Comparison of ENCODE assay signal across 20 cellular contexts in the genomic region with DNA sequence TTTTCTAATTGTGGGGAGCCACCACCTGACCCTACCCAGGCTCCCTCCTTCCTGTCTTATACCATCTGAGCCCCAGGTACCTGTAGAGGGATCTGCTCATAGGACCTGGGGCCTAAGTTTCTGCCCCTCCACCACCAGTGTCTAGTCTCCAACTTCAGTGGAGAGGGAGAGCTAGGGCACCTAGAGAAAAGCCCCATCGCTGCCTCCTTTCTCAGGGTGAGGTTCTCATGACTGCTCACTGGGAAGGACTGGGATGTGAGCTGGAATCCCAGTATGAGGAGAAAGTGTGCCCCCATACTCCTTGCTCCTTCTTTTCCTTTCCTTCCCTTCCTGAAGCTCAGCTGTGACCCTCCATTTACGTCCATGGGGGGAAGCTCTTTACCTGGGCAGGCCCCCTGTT.
"Had no signal": no experiment of that assay in that cellular context is flagged by ENCODE, and none has a peak within 500 bp of the region (broad histone marks: within the 10 kb centered on the region; RNA-seq: fewer than 3 reads in every experiment).

No MANE protein-coding gene starts in this region.

- DNase-seq: activated CD4-positive, alpha-beta memory T cell treated with anti-CD3 and anti-CD28 coated beads for 36 hours; activated naive CD4-positive, alpha-beta T cell treated with anti-CD3 and anti-CD28 coated beads, Interleukin-2, amount 50 U/mL, for 16 hours; activated naive CD8-positive, alpha-beta T cell treated with anti-CD3 and anti-CD28 coated beads, Interleukin-2, amount 10 ng/mL, durations not matched to agents 7 days and 5 days; adrenal gland; anterior cingulate cortex; caudate nucleus; Karpas-422; MM.1S; NCI-H1417; NCI-H1694; NCI-H2029 treated with DMSO at 0.1 percent for 48 hours; NCI-H510A treated with DMSO at 0.1 percent for 48 hours; Peyer's patch; Right ventricle myocardium superior; SJCRH30; SK-N-SH had no signal

- H3K4me1 ChIP-seq: adrenal gland, Peyer's patch had no signal

- H3K9me3 Mint-ChIP-seq: activated CD4-positive, alpha-beta memory T cell treated with anti-CD3 and anti-CD28 coated beads for 36 hours; activated naive CD8-positive, alpha-beta T cell treated with anti-CD3 and anti-CD28 coated beads, Interleukin-2, amount 10 ng/mL, durations not matched to agents 7 days and 5 days; activated T-cell treated with anti-CD3 and anti-CD28 coated beads, Interleukin-2, amount 50 U/mL, for 72 hours; activated T-helper 2 cell treated with anti-CD3 and anti-CD28 coated beads, Interferon-gamma antibody, Interleukin-2, Interleukin-4, amounts not matched to agents 10 μg/mL and 5 μg/mL and 100 μg/mL, durations not matched to agents 14 hours and 24 hours and 36 hours had no signal

- ATAC-seq: K562 had no signal

- H3K9me3 ChIP-seq: adrenal gland, Peyer's patch, SJCRH30, SK-N-SH had no signal

- H3K36me3 ChIP-seq: adrenal gland, Peyer's patch, SJCRH30 had no signal

- H3K36me3 Mint-ChIP-seq: activated CD4-positive, alpha-beta memory T cell treated with anti-CD3 and anti-CD28 coated beads for 36 hours; activated naive CD8-positive, alpha-beta T cell treated with anti-CD3 and anti-CD28 coated beads, Interleukin-2, amount 10 ng/mL, durations not matched to agents 7 days and 5 days had no signal

- H3K4me3 ChIP-seq: adrenal gland, K562, Peyer's patch, SJCRH30 had no signal

- H3K27ac Mint-ChIP-seq: activated CD4-positive, alpha-beta memory T cell treated with anti-CD3 and anti-CD28 coated beads for 36 hours; activated naive CD8-positive, alpha-beta T cell treated with anti-CD3 and anti-CD28 coated beads, Interleukin-2, amount 10 ng/mL, durations not matched to agents 7 days and 5 days; activated T-cell treated with anti-CD3 and anti-CD28 coated beads, Interleukin-2, amount 50 U/mL, for 72 hours; activated T-helper 2 cell treated with anti-CD3 and anti-CD28 coated beads, Interferon-gamma antibody, Interleukin-2, Interleukin-4, amounts not matched to agents 10 μg/mL and 5 μg/mL and 100 μg/mL, durations not matched to agents 14 hours and 24 hours and 36 hours had no signal

- H3K9ac ChIP-seq: SK-N-SH had no signal

- H3K4me3 Mint-ChIP-seq: activated CD4-positive, alpha-beta memory T cell treated with anti-CD3 and anti-CD28 coated beads for 36 hours; activated naive CD8-positive, alpha-beta T cell treated with anti-CD3 and anti-CD28 coated beads, Interleukin-2, amount 10 ng/mL, durations not matched to agents 7 days and 5 days; activated T-cell treated with anti-CD3 and anti-CD28 coated beads, Interleukin-2, amount 50 U/mL, for 72 hours had no signal

- H3K4me2 ChIP-seq: SK-N-SH had no signal

- H3K27ac ChIP-seq: adrenal gland, Peyer's patch, RWPE1 had no signal

- H3K27me3 ChIP-seq: adrenal gland, Peyer's patch, SJCRH30 had no signal
